Comparison of ENCODE assay signal across 20 cellular contexts in genomic region chr12:116174904-116175303, GRCh38.
"Had no signal": no experiment of that assay in that cellular context is flagged by ENCODE, and none has a peak within 500 bp of the region (broad histone marks: within the 10 kb centered on the region; RNA-seq: fewer than 3 reads in every experiment).

No MANE protein-coding gene starts in this region.

- H3K27me3 Mint-ChIP-seq: progenitor cell of endocrine pancreas, type B pancreatic cell had no signal

- H3K36me3 ChIP-seq: heart left ventricle, pancreas, stomach, thoracic aorta had no signal

- H3K27me3 ChIP-seq: dorsolateral prefrontal cortex, heart left ventricle, pancreas, stomach had no signal

- H3K36me3 Mint-ChIP-seq: type B pancreatic cell had no signal

- ATAC-seq: heart left ventricle; left lobe of liver; mucosa of descending colon; pancreas; right cardiac atrium; stimulated activated effector memory CD8-positive, alpha-beta T cell treated with anti-CD3 and anti-CD28 coated beads, Interleukin-12 subunit alpha, Interleukin-12 subunit beta, amount 100 ng/mL, for 72 hours had no signal

- H3K27ac ChIP-seq: dorsolateral prefrontal cortex, heart left ventricle, pancreas, stomach, thoracic aorta had no signal

- DNase-seq: cortex of kidney; dorsolateral prefrontal cortex; effector CD8-positive, alpha-beta T cell; heart left ventricle; hippocampal formation; mammary epithelial cell; mucosa of descending colon; occipital lobe; pancreas; right cardiac atrium; stimulated activated CD4-positive, alpha-beta T cell treated with anti-CD3 and anti-CD28 coated beads, Interleukin-4, amount 100 ng/mL, for 1 hour; stimulated activated CD8-positive, alpha-beta memory T cell treated with anti-CD3 and anti-CD28 coated beads, Interleukin-4, amount 100 ng/mL, for 48 hours; stomach; substantia nigra had no signal

- H3K9me3 ChIP-seq: heart left ventricle, mucosa of descending colon, pancreas, stomach, thoracic aorta had no signal

- H3K4me3 ChIP-seq: dorsolateral prefrontal cortex, heart left ventricle, mucosa of descending colon, pancreas, stomach, thoracic aorta had no signal

- H3K27ac Mint-ChIP-seq: nephron; progenitor cell of endocrine pancreas; stimulated activated effector memory CD8-positive, alpha-beta T cell treated with anti-CD3 and anti-CD28 coated beads, Interleukin-12 subunit alpha, Interleukin-12 subunit beta, amount 100 ng/mL, for 72 hours had no signal

- H3K9me3 Mint-ChIP-seq: nephron; stimulated activated effector memory CD8-positive, alpha-beta T cell treated with anti-CD3 and anti-CD28 coated beads, Interleukin-12 subunit alpha, Interleukin-12 subunit beta, amount 100 ng/mL, for 72 hours; type B pancreatic cell had no signal

- H3K4me3 Mint-ChIP-seq: nephron; stimulated activated effector memory CD8-positive, alpha-beta T cell treated with anti-CD3 and anti-CD28 coated beads, Interleukin-12 subunit alpha, Interleukin-12 subunit beta, amount 100 ng/mL, for 72 hours; type B pancreatic cell had no signal
